Comparison of ENCODE assay signal across 8 cellular contexts in genomic region chr19:44748426-44749254, GRCh38. TPM values are rescaled to one million over a fixed set of nuclear protein-coding genes. Genes with fewer than 3 reads are reported as not detected.
DNase-seq lines count a peak whose midpoint lies in the region; TF ChIP-seq lines count a peak whose summit lies in the region.

BCL3 (plus strand) TSS chr19:44748708; CDS start chr19:44748791, 83 bp downstream.

- TF ChIP-seq POLR2A in lower leg skin (IDR thresholded peaks at IDR 0.05) = no peak

- H3K27ac ChIP-seq in HUES48 (ENCODE audit: low read depth, low read length) = no peak within 1 kb of the TSS
- H3K27ac ChIP-seq in colonic mucosa = peak within 1 kb of the TSS; percentile 99

- no peaks in the 10 kb centered on the region for H3K9me3 ChIP-seq in HUES48 (ENCODE audit: control insufficient read depth, insufficient read depth, low read length)
- no peaks in the 10 kb centered on the region for H3K9me3 ChIP-seq in colonic mucosa

- H3K4me1 ChIP-seq in HUES48 (ENCODE audit: control insufficient read depth, insufficient read depth, low read length) (peaks cover 5% of the 10 kb centered on the region; the same call in 1 of the 2 replicates), colonic mucosa (peaks cover 23% of the 10 kb centered on the region)

- DNase-seq in NCI-H748 (lab: John Stamatoyannopoulos, UW; ENCODE audit: unreplicated experiment) = peak; percentile 54
- no peak for DNase-seq in NCI-H748 treated with DMSO at 0.1 percent for 48 hours (lab: John Stamatoyannopoulos, UW)
- DNase-seq in activated CD4-positive, CD25-positive, alpha-beta regulatory T cell treated with anti-CD3 and anti-CD28 coated beads, Interleukin-2, amount 50 U/mL, for 72 hours = peak; percentile 79
- peak; percentile 83 for DNase-seq in colonic mucosa
- DNase-seq in lower leg skin (ENCODE audit: low spot score in 2 of 2) = peak; percentile 52 to 93
- DNase-seq in stimulated activated CD4-positive, alpha-beta T cell treated with anti-CD3 and anti-CD28 coated beads, TNF-alpha, amount 100 ng/mL, for 4 hours (ENCODE audit: low read depth in 3 of 3) = peak; percentile 40 to 60 (median 51)
- no peak for DNase-seq in NCI-H2107 treated with DMSO at 0.1 percent for 48 hours (lab: John Stamatoyannopoulos, UW; ENCODE audit: unreplicated experiment)

- 0% methylated on average over 28 to 37 of the region's 88 CpGs for WGBS in lower leg skin, 2 donors

- no peak within 1 kb of the TSS for H3K9ac ChIP-seq in HUES48 (ENCODE audit: low read depth, low read length)
- H3K9ac ChIP-seq in colonic mucosa (ENCODE audit: low read depth in 2 of 2, low read length in 2 of 2) = peak within 1 kb of the TSS; percentile 99

- H3K27me3 ChIP-seq in HUES48 (ENCODE audit: control insufficient read depth, insufficient read depth, low read length) (peaks cover 63% of the 10 kb centered on the region), colonic mucosa (no peaks in the 10 kb centered on the region)

- TF ChIP-seq CTCF in colonic mucosa (IDR thresholded peaks at IDR 0.05) (no peak), lower leg skin (IDR thresholded peaks at IDR 0.05) (no peak)

- intact Hi-C loops in colonic mucosa (cut with DNase I) (no loop called here), lower leg skin (cut with DNase I; ENCODE audit: low total_unique reads) (loop anchor here (5.0 kb wide), 1 partner anchor 991 kb away; no protein-coding TSS in a partner anchor)

- no peaks in the 10 kb centered on the region for H3K36me3 ChIP-seq in HUES48 (ENCODE audit: control insufficient read depth, insufficient read depth, low read length)
- H3K36me3 ChIP-seq in colonic mucosa = peaks cover 5% of the 10 kb centered on the region

- peak within 1 kb of the TSS; percentile 64 for H3K4me3 ChIP-seq in HUES48 (ENCODE audit: low read depth, low read length)
- H3K4me3 ChIP-seq in colonic mucosa = peak within 1 kb of the TSS; percentile 58
- peak within 1 kb of the TSS; percentile 80 for H3K4me3 ChIP-seq in lower leg skin (ENCODE audit: low read depth, poor library complexity, severe bottlenecking)

RNA-seq across cellular contexts. Expression of gene BCL3, which starts in this region (rescaled TPM):
- total RNA-seq in colonic mucosa (10 to 100 TPM; 76.4 to 99.5 TPM), lower leg skin (10 to 100 TPM; 17.1 to 27.3 (median 19.0) TPM)

Comparison
In these comparisons a context has a peak if more than half of its experiments do, and no peak if none do; other contexts are left out.
1. DNase-seq: peak in NCI-H748 (single experiment), activated CD4-positive, CD25-positive, alpha-beta regulatory T cell treated with anti-CD3 and anti-CD28 coated beads, Interleukin-2, amount 50 U/mL, for 72 hours (single experiment), colonic mucosa (single experiment), lower leg skin (2 of 2) and stimulated activated CD4-positive, alpha-beta T cell treated with anti-CD3 and anti-CD28 coated beads, TNF-alpha, amount 100 ng/mL, for 4 hours (3 of 3); none in NCI-H748 treated with DMSO at 0.1 percent for 48 hours (single experiment) and NCI-H2107 treated with DMSO at 0.1 percent for 48 hours (single experiment).
2. Peak in every context shown above with its lines, with median percentiles within 50 percentile points of each other: H3K4me3 ChIP-seq.